In the genomic region with DNA sequence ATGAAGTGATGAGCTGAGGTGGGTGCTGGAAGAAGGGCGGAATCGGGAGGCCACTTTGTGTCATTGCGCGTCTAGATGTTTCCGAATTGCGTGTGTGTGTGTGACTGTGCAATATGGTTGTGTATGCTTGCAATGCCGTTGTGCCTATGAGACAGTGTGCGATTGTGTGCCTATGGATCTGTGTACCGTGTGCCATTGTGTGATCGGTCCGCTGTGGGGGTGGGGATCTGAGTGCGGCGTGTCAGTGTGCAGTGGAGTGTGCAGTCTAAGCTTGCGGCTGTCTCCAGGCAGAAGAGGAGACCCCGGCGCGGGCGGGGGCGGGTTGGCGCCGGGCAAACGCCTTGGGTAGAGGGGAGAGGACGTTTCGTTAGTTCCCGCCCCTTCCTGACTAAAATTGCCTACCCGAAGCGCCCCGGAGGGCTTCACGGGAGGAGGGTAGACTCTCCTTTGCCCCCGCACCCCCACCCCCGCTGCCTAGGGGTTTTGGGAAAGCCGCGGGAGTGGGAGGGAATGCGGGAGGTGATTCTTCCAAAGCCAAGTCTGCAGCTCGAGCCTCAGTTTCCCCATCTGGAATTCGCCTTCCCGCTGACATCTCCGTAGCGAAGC, we compare ENCODE assay signal across 8 cellular contexts. TPM values are rescaled to one million over a fixed set of nuclear protein-coding genes. Genes with fewer than 3 reads are reported as not detected.
DNase-seq lines count a peak whose midpoint lies in the region; ATAC-seq, FAIRE-seq and TF ChIP-seq lines count a peak whose summit lies in the region.

No MANE protein-coding gene starts in this region.

- peaks cover 22% of the 10 kb centered on the region for H3K36me3 Mint-ChIP-seq in T-cell

- peaks cover 27 to 41% (median 33%) of the 10 kb centered on the region in 3 donors for H3K4me1 Mint-ChIP-seq in T-cell

- peak; percentile 34 to 53 (median 48) for ATAC-seq in T-cell (replicated peaks in 1 of 4)

- H3K27ac Mint-ChIP-seq in T-cell: peak overlapping the region; percentile 34 to 83

- POLR2A ChIA-PET in T-cell (lab: Charles Lee): interaction anchor here (0.6 to 0.7 kb wide), 2 partner anchors 11 to 299 kb away, joined by 3 to 7 read pairs; no protein-coding TSS in a partner anchor

- peak overlapping the region; percentile 80 to 91 (median 86) for H3K4me3 Mint-ChIP-seq in T-cell

- no peaks in the 10 kb centered on the region for H3K27me3 ChIP-seq in kidney epithelial cell (ENCODE audit: control insufficient read depth, insufficient read depth, low read length)

- H3K4me3 ChIP-seq in kidney epithelial cell (ENCODE audit: low read depth, low read length): peak overlapping the region; percentile 27

- H3K36me3 ChIP-seq in kidney epithelial cell (ENCODE audit: control insufficient read depth, insufficient read depth, low read length): peaks cover 3% of the 10 kb centered on the region

- TF ChIP-seq CTCF in kidney epithelial cell (IDR thresholded peaks at IDR 0.05; ENCODE audit: insufficient read depth, low read length, poor library complexity, severe bottlenecking): no peak

- DNase-seq in GM19239 (ENCODE audit: insufficient read length, low spot score): no peak
- peak in 16 of 34 experiments; percentile 3 to 29 (median 11) for DNase-seq in T-cell
- DNase-seq in cerebellum (ENCODE audit: low spot score): peak; percentile 69
- no peak for DNase-seq in kidney epithelial cell (ENCODE audit: low read depth)
- peak; percentile 43 for DNase-seq in stimulated activated CD4-positive, alpha-beta T cell treated with anti-CD3 and anti-CD28 coated beads, Interleukin-4, amount 100 ng/mL, for 1 hour
- DNase-seq in activated gamma-delta T cell treated with Interleukin-2 at 50 U/mL for 16 hours: no peak
- DNase-seq in LoVo (ENCODE audit: low spot score): no peak
- no peak for DNase-seq in GM19240 (ENCODE audit: insufficient read length, low spot score)

- no peaks in the 10 kb centered on the region for H3K27me3 Mint-ChIP-seq in T-cell

- no peaks in the 10 kb centered on the region for H3K9me3 Mint-ChIP-seq in T-cell

- CTCF ChIA-PET in T-cell (lab: Charles Lee): interaction anchor here (0.6 to 2.9 kb wide), 23 partner anchors 8 to 813 kb away, joined by 3 to 25 read pairs (median 4); a partner anchor contains a TSS

- FAIRE-seq in GM19239 (lab: Jason Lieb, UNC): peak; percentile 72

RNA-seq across cellular contexts. Expression of a gene that starts 24.2 kb away (rescaled TPM):
- not detected for total RNA-seq in T-cell
- 16.4 TPM for total RNA-seq in cerebellum
- total RNA-seq in kidney epithelial cell: 0.54 and 0.89 TPM in 2 replicates

RNA-seq across cellular contexts. Expression of a gene that starts 28.3 kb away (rescaled TPM):
- total RNA-seq in T-cell (under 1 TPM in 2 of 5 donors, not detected in 3; 0.18 to 0.51 TPM), cerebellum (63.2 TPM), kidney epithelial cell (0.62 and 1.1 TPM in 2 replicates)

RNA-seq across cellular contexts. Expression of a gene that starts 37.4 kb away (rescaled TPM):
- total RNA-seq in T-cell: under 1 TPM in 4 of 5 donors, not detected in 1; 0.12 to 0.30 (median 0.24) TPM
- total RNA-seq in cerebellum: 72.8 TPM
- 41.9 and 47.3 TPM in 2 replicates for total RNA-seq in kidney epithelial cell

Comparison
In these comparisons a context has a peak if more than half of its experiments do, and no peak if none do; other contexts are left out.
1. DNase-seq: peak in cerebellum (single experiment) and stimulated activated CD4-positive, alpha-beta T cell treated with anti-CD3 and anti-CD28 coated beads, Interleukin-4, amount 100 ng/mL, for 1 hour (single experiment); none in GM19239 (single experiment), kidney epithelial cell (single experiment), activated gamma-delta T cell treated with Interleukin-2 at 50 U/mL for 16 hours (single experiment), LoVo (single experiment) and GM19240 (single experiment).
2. RNA of a gene that starts 28.3 kb away (total RNA-seq): 63.2 TPM in cerebellum (single experiment); 0.62 to 1.1 TPM in kidney epithelial cell and 0.18 to 0.51 TPM in T-cell; every median in the first group is over 10 times any median in the second.
3. RNA of a gene that starts 37.4 kb away (total RNA-seq): 72.8 TPM in cerebellum (single experiment) and 41.9 to 47.3 TPM in kidney epithelial cell; 0.12 to 0.30 TPM in T-cell; every median in the first group is over 10 times any median in the second.